In genomic region chr19:10338940-10339339, GRCh38 we compare ENCODE assay signal across 15 cellular contexts. TPM values are rescaled to one million over a fixed set of nuclear protein-coding genes. Genes with fewer than 3 reads are reported as not detected.
DNase-seq lines count a peak whose midpoint lies in the region; ATAC-seq, FAIRE-seq and TF ChIP-seq lines count a peak whose summit lies in the region.
"Had no signal": no experiment of that assay in that cellular context is flagged by ENCODE, and none has a peak within 500 bp of the region (broad histone marks: within the 10 kb centered on the region; RNA-seq: fewer than 3 reads in every experiment).

No MANE protein-coding gene starts in this region.

- no peaks in the 10 kb centered on the region for H3K9me3 Mint-ChIP-seq in CD4-positive, alpha-beta T cell
- no peaks in the 10 kb centered on the region for H3K9me3 Mint-ChIP-seq in activated CD8-positive, alpha-beta T cell treated with anti-CD3 and anti-CD28 coated beads, Interleukin-2, amount 10 ng/mL, durations not matched to agents 7 days and 5 days (ENCODE audit: insufficient read depth)

- H3K27me3 ChIP-seq in CD4-positive, alpha-beta T cell (ENCODE audit: control insufficient read depth, insufficient read depth, low read length), result no peaks in the 10 kb centered on the region
- H3K27me3 ChIP-seq in mucosa of stomach (ENCODE audit: control insufficient read depth, insufficient read depth, low read length) (no peaks in the 10 kb centered on the region), H7 (ENCODE audit: control insufficient read depth, insufficient read depth, low read length) (no peaks in the 10 kb centered on the region; the same call in 1 of the 2 replicates)
- H3K27me3 ChIP-seq: pancreas had no signal

- no peaks in the 10 kb centered on the region for H3K9me3 ChIP-seq in CD4-positive, alpha-beta T cell (ENCODE audit: control insufficient read depth, low read length)
- H3K9me3 ChIP-seq in mucosa of stomach (ENCODE audit: control insufficient read depth, low read length), result no peaks in the 10 kb centered on the region
- H3K9me3 ChIP-seq: pancreas had no signal

- TF ChIP-seq POLR2A in GM12892 (IDR thresholded peaks at IDR 0.05; ENCODE audit: low read depth, low read length), result no peak

- peaks cover 22% of the 10 kb centered on the region for H3K4me1 Mint-ChIP-seq in CD4-positive, alpha-beta T cell (ENCODE audit: low read depth)
- H3K4me1 Mint-ChIP-seq in activated CD8-positive, alpha-beta T cell treated with anti-CD3 and anti-CD28 coated beads, Interleukin-2, amount 10 ng/mL, durations not matched to agents 7 days and 5 days (ENCODE audit: low read depth), result peaks cover 45% of the 10 kb centered on the region

- DNase-seq in CD4-positive, alpha-beta T cell, result no peak
- DNase-seq in GM12892 (ENCODE audit: insufficient read length) (peak; percentile 12), NCI-H1092 (lab: John Stamatoyannopoulos, UW) (no peak), H7 (no peak), NCI-H1436 treated with DMSO at 0.1 percent for 48 hours (lab: John Stamatoyannopoulos, UW) (no peak)
- DNase-seq in activated CD8-positive, alpha-beta T cell treated with anti-CD3 and anti-CD28 coated beads, Interleukin-2, amount 10 ng/mL, durations not matched to agents 7 days and 5 days, result no peak
- DNase-seq: COR-L47, foreskin melanocyte, left cardiac atrium, NCI-H187, pancreas, T1000 had no signal

- H3K9ac ChIP-seq in mucosa of stomach (ENCODE audit: low read length), result peak overlapping the region; percentile 34

- H3K36me3 ChIP-seq in mucosa of stomach (ENCODE audit: control insufficient read depth, insufficient read depth, low read length), result no peaks in the 10 kb centered on the region
- H3K36me3 ChIP-seq in H7 (replicated peaks; ENCODE audit: control insufficient read depth, insufficient read depth, low read length), result no peaks in the 10 kb centered on the region
- H3K36me3 ChIP-seq: pancreas had no signal

- POLR2A ChIA-PET in CD4-positive, alpha-beta T cell (lab: Charles Lee), result no interaction called here
- POLR2A ChIA-PET in activated CD8-positive, alpha-beta T cell treated with anti-CD3 and anti-CD28 coated beads, Interleukin-2, amount 10 ng/mL, durations not matched to agents 7 days and 5 days (lab: Charles Lee), result no interaction called here

- H3K4me3 ChIP-seq in mucosa of stomach (ENCODE audit: low read length) (no peak overlapping the region), H7 (ENCODE audit: insufficient read depth, low read depth, low read length) (no peak overlapping the region)
- H3K4me3 ChIP-seq: coronary artery, pancreas had no signal

- FAIRE-seq in GM12892 (lab: Jason Lieb, UNC), result no peak
- FAIRE-seq: pancreas had no signal

- H3K27ac Mint-ChIP-seq in CD4-positive, alpha-beta T cell, result peak overlapping the region; percentile 90
- H3K27ac Mint-ChIP-seq in activated CD8-positive, alpha-beta T cell treated with anti-CD3 and anti-CD28 coated beads, Interleukin-2, amount 10 ng/mL, durations not matched to agents 7 days and 5 days, result peak overlapping the region; percentile 96

- no peak for ATAC-seq in CD4-positive, alpha-beta T cell (ENCODE audit: poor library complexity)
- ATAC-seq in activated CD8-positive, alpha-beta T cell treated with anti-CD3 and anti-CD28 coated beads, Interleukin-2, amount 10 ng/mL, durations not matched to agents 7 days and 5 days, result no peak
- ATAC-seq in GM21515 (IDR thresholded peaks at IDR 0.05; ENCODE audit: unreplicated experiment), result no peak
- ATAC-seq: left cardiac atrium, pancreas had no signal

- no peak for TF ChIP-seq CTCF in CD4-positive, alpha-beta T cell (IDR thresholded peaks at IDR 0.05)

- peaks cover 9% of the 10 kb centered on the region for H3K4me1 ChIP-seq in mucosa of stomach (ENCODE audit: control insufficient read depth, insufficient read depth, low read length)
- H3K4me1 ChIP-seq: pancreas had no signal

- intact Hi-C loops in CD4-positive, alpha-beta T cell (cut with DNase I, micrococcal nuclease), result no loop called here

- H3K27ac ChIP-seq in CD4-positive, alpha-beta T cell (ENCODE audit: low read depth, low read length), result peak overlapping the region; percentile 16
- H3K27ac ChIP-seq: coronary artery, pancreas had no signal

- H3K27me3 Mint-ChIP-seq in CD4-positive, alpha-beta T cell, result no peaks in the 10 kb centered on the region
- no peaks in the 10 kb centered on the region for H3K27me3 Mint-ChIP-seq in activated CD8-positive, alpha-beta T cell treated with anti-CD3 and anti-CD28 coated beads, Interleukin-2, amount 10 ng/mL, durations not matched to agents 7 days and 5 days (ENCODE audit: low read depth)

- CTCF ChIA-PET in CD4-positive, alpha-beta T cell (lab: Charles Lee), result no interaction called here
- CTCF ChIA-PET in activated CD8-positive, alpha-beta T cell treated with anti-CD3 and anti-CD28 coated beads, Interleukin-2, amount 10 ng/mL, durations not matched to agents 7 days and 5 days (lab: Charles Lee), result no interaction called here

- H3K4me3 Mint-ChIP-seq in CD4-positive, alpha-beta T cell, result peak overlapping the region; percentile 95
- peak overlapping the region; percentile 97 for H3K4me3 Mint-ChIP-seq in activated CD8-positive, alpha-beta T cell treated with anti-CD3 and anti-CD28 coated beads, Interleukin-2, amount 10 ng/mL, durations not matched to agents 7 days and 5 days

- peaks cover 8% of the 10 kb centered on the region for H3K36me3 Mint-ChIP-seq in CD4-positive, alpha-beta T cell (ENCODE audit: low read depth)
- H3K36me3 Mint-ChIP-seq in activated CD8-positive, alpha-beta T cell treated with anti-CD3 and anti-CD28 coated beads, Interleukin-2, amount 10 ng/mL, durations not matched to agents 7 days and 5 days (ENCODE audit: low read depth), result peaks cover 32% of the 10 kb centered on the region

RNA-seq across cellular contexts. Expression of gene ICAM3, which starts 0.5 kb away (rescaled TPM):
- 100 to 1,000 TPM; 164 to 173 TPM for total RNA-seq in CD4-positive, alpha-beta T cell
- polyA plus RNA-seq in GM12892 (2012; ENCODE audit: missing spikeins), result 105 TPM
- total RNA-seq in activated CD8-positive, alpha-beta T cell treated with anti-CD3 and anti-CD28 coated beads, Interleukin-2, amount 10 ng/mL, durations not matched to agents 7 days and 5 days, result 100 to 1,000 TPM; 194 to 202 TPM
- 15.2 and 16.1 TPM in 2 replicates for total RNA-seq in H7 (2014; rRNA removed; shearing (Covaris generic))

RNA-seq across cellular contexts. Expression of gene RAVER1, which starts 5.6 kb away (rescaled TPM):
- total RNA-seq in CD4-positive, alpha-beta T cell, result 10 to 100 TPM; 20.5 to 21.3 TPM
- 4.1 TPM for polyA plus RNA-seq in GM12892 (2012; ENCODE audit: missing spikeins)
- 10 to 100 TPM; 79.8 to 91.7 TPM for total RNA-seq in activated CD8-positive, alpha-beta T cell treated with anti-CD3 and anti-CD28 coated beads, Interleukin-2, amount 10 ng/mL, durations not matched to agents 7 days and 5 days
- total RNA-seq in H7 (2014; rRNA removed; shearing (Covaris generic)), result 32.2 and 36.1 TPM in 2 replicates

RNA-seq across cellular contexts. Expression of gene FDX2, which starts 23.1 kb away (rescaled TPM):
- 1 to 10 TPM; 1.2 to 1.9 TPM for total RNA-seq in CD4-positive, alpha-beta T cell
- 10.4 TPM for polyA plus RNA-seq in GM12892 (2012; ENCODE audit: missing spikeins)
- 1 to 10 TPM; 8.2 to 9.4 TPM for total RNA-seq in activated CD8-positive, alpha-beta T cell treated with anti-CD3 and anti-CD28 coated beads, Interleukin-2, amount 10 ng/mL, durations not matched to agents 7 days and 5 days
- 22.3 and 40.8 TPM in 2 replicates for total RNA-seq in H7 (2014; rRNA removed; shearing (Covaris generic))

RNA-seq across cellular contexts. Expression of gene ZGLP1, which starts 29.3 kb away (rescaled TPM):
- 1 to 10 TPM; 1.6 to 2.6 TPM for total RNA-seq in CD4-positive, alpha-beta T cell
- 2.0 TPM for polyA plus RNA-seq in GM12892 (2012; ENCODE audit: missing spikeins)
- 1 to 10 TPM; 3.4 to 3.8 TPM for total RNA-seq in activated CD8-positive, alpha-beta T cell treated with anti-CD3 and anti-CD28 coated beads, Interleukin-2, amount 10 ng/mL, durations not matched to agents 7 days and 5 days
- 0.17 and 0.85 TPM in 2 replicates for total RNA-seq in H7 (2014; rRNA removed; shearing (Covaris generic))

RNA-seq across cellular contexts. Expression of gene TYK2, which starts 41.4 kb away (rescaled TPM):
- 100 to 1,000 TPM; 229 to 253 TPM for total RNA-seq in CD4-positive, alpha-beta T cell
- polyA plus RNA-seq in GM12892 (2012; ENCODE audit: missing spikeins), result 197 TPM
- 100 to 1,000 TPM; 216 to 240 TPM for total RNA-seq in activated CD8-positive, alpha-beta T cell treated with anti-CD3 and anti-CD28 coated beads, Interleukin-2, amount 10 ng/mL, durations not matched to agents 7 days and 5 days
- total RNA-seq in H7 (2014; rRNA removed; shearing (Covaris generic)), result 48.0 and 48.3 TPM in 2 replicates
